13 cellular contexts compared by ENCODE assay signal in the genomic region with DNA sequence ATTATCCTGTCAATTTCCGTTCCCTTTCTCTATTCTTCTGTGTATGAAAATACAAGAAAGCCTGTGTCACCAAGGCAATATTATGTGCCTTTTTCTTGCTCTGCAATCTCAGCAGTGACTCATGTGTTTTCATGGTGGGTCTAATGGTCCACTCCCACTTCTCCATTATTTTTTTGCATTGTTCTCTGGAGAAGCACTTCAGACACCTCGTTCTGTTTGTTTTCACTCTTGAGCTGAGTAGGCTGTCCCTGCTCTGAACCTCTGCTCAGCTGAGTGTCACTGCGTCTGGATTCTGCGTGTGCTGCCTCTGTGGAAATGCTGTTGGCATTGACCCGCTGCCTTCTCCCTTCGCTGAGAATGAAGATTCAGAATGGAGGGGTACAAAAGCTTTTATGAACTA.
A peak's percentile ranks its signal among the peaks of the same experiment; 100 is the strongest.
DNase-seq lines count a peak whose midpoint lies in the region; ATAC-seq and TF ChIP-seq lines count a peak whose summit lies in the region.
"Had no signal": no experiment of that assay in that cellular context is flagged by ENCODE, and none has a peak within 500 bp of the region (broad histone marks: within the 10 kb centered on the region; RNA-seq: fewer than 3 reads in every experiment).

No MANE protein-coding gene starts in this region.

- TF ChIP-seq POLR2A in adrenal gland (IDR thresholded peaks at IDR 0.05), result no peak

- H3K9me3 ChIP-seq in SJSA1 (replicated peaks) (no peaks in the 10 kb centered on the region), lung (ENCODE audit: control insufficient read depth in 2 of 2, insufficient read depth in 1 of 2, low read length in 1 of 2) (no peaks in the 10 kb centered on the region), adrenal gland (replicated peaks in 1 of 3) (no peaks in the 10 kb centered on the region)
- H3K9me3 ChIP-seq: MG63, right lobe of liver had no signal

- H3K36me3 Mint-ChIP-seq in activated T-cell treated with anti-CD3 and anti-CD28 coated beads, Interleukin-2, amount 50 U/mL, for 24 hours (ENCODE audit: low read depth), result peaks cover 43% of the 10 kb centered on the region

- H3K4me1 Mint-ChIP-seq in activated T-cell treated with anti-CD3 and anti-CD28 coated beads, Interleukin-2, amount 50 U/mL, for 24 hours (ENCODE audit: low read depth), result peaks cover 38% of the 10 kb centered on the region

- H3K36me3 ChIP-seq in SJSA1 (0 out of 2 replicates have a peak, but pooled peaks cover 3% of the 10 kb centered on the region), lung (ENCODE audit: control insufficient read depth in 2 of 2, insufficient read depth in 2 of 2, low read length in 2 of 2) (peaks cover 0 to 3% of the 10 kb centered on the region in 2 donors), adrenal gland (replicated peaks in 1 of 2) (no peaks in the 10 kb centered on the region)
- H3K36me3 ChIP-seq: right lobe of liver had no signal

- H3K4me3 ChIP-seq in SJSA1, result no peak overlapping the region
- no peak overlapping the region for H3K4me3 ChIP-seq in lung
- no peak overlapping the region for H3K4me3 ChIP-seq in adrenal gland
- H3K4me3 ChIP-seq: MG63, right lobe of liver had no signal

- TF ChIP-seq CTCF in lung (IDR thresholded peaks at IDR 0.05; ENCODE audit: control extremely low read depth, extremely low read depth) (no peak), adrenal gland (IDR thresholded peaks at IDR 0.05) (no peak)

- 65 to 82% methylated on average over 6 of the region's 6 CpGs for WGBS in lung, 2 donors
- 85 to 96% (median 89%) methylated on average over 6 of the region's 6 CpGs for WGBS in adrenal gland, 4 donors

- peaks cover 20% of the 10 kb centered on the region for H3K4me1 ChIP-seq in SJSA1 (replicated peaks)
- H3K4me1 ChIP-seq in lung (ENCODE audit: control insufficient read depth in 2 of 2, insufficient read depth in 2 of 2, low read length in 2 of 2), result peaks cover 8 to 11% of the 10 kb centered on the region in 2 donors
- peaks cover 0 to 8% of the 10 kb centered on the region in 2 donors for H3K4me1 ChIP-seq in adrenal gland (replicated peaks in 1 of 2)
- H3K4me1 ChIP-seq: foreskin keratinocyte had no signal

- ATAC-seq in lung (ENCODE audit: insufficient read depth, low FRiP score) (peak; percentile 42), GM19023 (IDR thresholded peaks at IDR 0.05; ENCODE audit: unreplicated experiment) (no peak)
- ATAC-seq: foreskin keratinocyte had no signal

- H3K27ac ChIP-seq in SJSA1 (peak overlapping the region; percentile 69), lung (ENCODE audit: low read depth in 1 of 2, low read length in 1 of 2) (peak overlapping the region in 1 of 2 donors; percentile 70), adrenal gland (no peak overlapping the region)
- H3K27ac ChIP-seq: foreskin keratinocyte, right lobe of liver had no signal

- H3K27me3 Mint-ChIP-seq in activated T-cell treated with anti-CD3 and anti-CD28 coated beads, Interleukin-2, amount 50 U/mL, for 24 hours, result no peaks in the 10 kb centered on the region
- H3K27me3 Mint-ChIP-seq: activated B cell treated with CpG ODN at 0.5 μM for 24 hours had no signal

- H3K9me3 Mint-ChIP-seq in activated T-cell treated with anti-CD3 and anti-CD28 coated beads, Interleukin-2, amount 50 U/mL, for 24 hours, result no peaks in the 10 kb centered on the region
- H3K9me3 Mint-ChIP-seq: activated B cell treated with CpG ODN at 0.5 μM for 24 hours had no signal

- H3K27ac Mint-ChIP-seq in activated T-cell treated with anti-CD3 and anti-CD28 coated beads, Interleukin-2, amount 50 U/mL, for 24 hours, result no peak overlapping the region
- H3K27ac Mint-ChIP-seq: activated B cell treated with CpG ODN at 0.5 μM for 24 hours had no signal

- DNase-seq in Daoy (ENCODE audit: low read depth) (peak; percentile 51), NCI-H1436 treated with DMSO at 0.1 percent for 48 hours (lab: John Stamatoyannopoulos, UW) (peak; percentile 15), SJSA1 (ENCODE audit: low read depth in 1 of 2, low spot score in 2 of 2) (peak; percentile 51 to 75), lung (ENCODE audit: low spot score) (no peak), adrenal gland (no peak)
- DNase-seq in NK-92 treated with Interleukin-12 subunit alpha and Interleukin-12 subunit beta, amount 100 ng/mL, for 24 hours (lab: John Stamatoyannopoulos, UW), result no peak
- DNase-seq in activated T-cell treated with anti-CD3 and anti-CD28 coated beads, Interleukin-2, amount 50 U/mL, for 24 hours, result no peak
- DNase-seq: activated B cell treated with CpG ODN at 0.5 μM for 24 hours, foreskin keratinocyte, islet precursor cell, MG63, right lobe of liver had no signal

- H3K27me3 ChIP-seq in SJSA1 (replicated peaks) (no peaks in the 10 kb centered on the region), lung (ENCODE audit: control insufficient read depth, insufficient read depth) (no peaks in the 10 kb centered on the region), adrenal gland (no peaks in the 10 kb centered on the region)
- H3K27me3 ChIP-seq: foreskin keratinocyte, MG63, right lobe of liver had no signal

- H3K4me3 Mint-ChIP-seq in activated T-cell treated with anti-CD3 and anti-CD28 coated beads, Interleukin-2, amount 50 U/mL, for 24 hours, result no peak overlapping the region
- H3K4me3 Mint-ChIP-seq: activated B cell treated with CpG ODN at 0.5 μM for 24 hours had no signal

- intact Hi-C loops in adrenal gland (cut with DNase I), result no loop called here

Comparison
In these comparisons a context has a peak if more than half of its experiments do, and no peak if none do; other contexts are left out.
1. DNase-seq: peak in Daoy (single experiment), NCI-H1436 treated with DMSO at 0.1 percent for 48 hours (single experiment) and SJSA1 (2 of 2); none in lung (single experiment), NK-92 treated with Interleukin-12 subunit alpha and Interleukin-12 subunit beta, amount 100 ng/mL, for 24 hours (single experiment), adrenal gland (0 of 7) and activated T-cell treated with anti-CD3 and anti-CD28 coated beads, Interleukin-2, amount 50 U/mL, for 24 hours (single experiment).